ENCODE assay signal across 8 cellular contexts in the genomic region with DNA sequence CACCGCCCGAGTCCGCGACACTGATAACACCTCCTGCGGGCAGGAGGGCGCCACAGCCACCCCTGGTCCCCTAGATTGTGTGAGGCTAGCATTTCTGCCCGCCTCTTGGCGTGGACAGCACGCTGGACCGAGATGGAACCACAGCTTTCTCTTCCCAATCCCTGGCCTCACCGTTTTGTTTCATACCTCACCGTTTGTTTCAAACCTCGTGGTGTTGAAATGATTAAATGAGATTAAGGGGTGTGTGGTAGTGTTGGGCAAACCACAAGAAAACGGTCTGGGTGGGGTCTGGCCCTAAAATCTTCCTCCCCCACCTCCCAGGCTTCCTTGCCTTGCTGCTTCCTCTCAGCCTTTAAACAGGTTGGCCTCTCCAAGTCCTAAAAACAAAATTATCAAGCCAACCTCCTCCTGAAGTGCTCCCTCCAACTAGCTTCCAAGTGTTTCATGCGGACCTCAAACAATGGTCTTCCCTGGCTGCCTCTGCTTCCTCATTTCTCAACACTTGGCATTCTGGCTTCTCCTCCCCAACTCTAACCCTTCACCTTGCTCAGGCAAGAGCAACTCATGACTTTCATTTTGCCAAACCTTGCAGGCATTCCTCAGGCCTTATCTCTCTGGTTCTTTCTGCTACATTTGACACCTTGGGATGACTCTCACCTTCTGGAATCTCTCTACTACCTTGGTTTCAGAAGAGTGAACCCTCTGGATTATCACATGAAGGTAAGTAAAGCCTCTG. TPM values are rescaled to one million over a fixed set of nuclear protein-coding genes. Genes with fewer than 3 reads are reported as not detected.
DNase-seq lines count a peak whose midpoint lies in the region; ATAC-seq and TF ChIP-seq lines count a peak whose summit lies in the region.

No MANE protein-coding gene starts in this region.

- TF ChIP-seq POLR2A in upper lobe of left lung (IDR thresholded peaks at IDR 0.05): no peak

- H3K27me3 Mint-ChIP-seq in activated T-helper 17 cell treated with anti-CD3 and anti-CD28 coated beads, Interleukin-2, amount 50 U/mL, for 72 hours: no peaks in the 10 kb centered on the region

- TF ChIP-seq EP300 in upper lobe of left lung (IDR thresholded peaks at IDR 0.05): no peak

- intact Hi-C loops in heart right ventricle (cut with DNase I) (loop anchor here in 7 of 10 donors (5.0 to 10.0 kb wide), 4 partner anchors 84 to 94 kb away; no protein-coding TSS in a partner anchor), cardiac septum (cut with DNase I) (loop anchor here (5.0 kb wide), 1 partner anchor 84 kb away; no protein-coding TSS in a partner anchor)

- H3K4me3 Mint-ChIP-seq in activated T-helper 17 cell treated with anti-CD3 and anti-CD28 coated beads, Interleukin-2, amount 50 U/mL, for 72 hours: peak overlapping the region; percentile 74

- peak overlapping the region in 8 of 10 donors; percentile 80 to 96 (median 90) for H3K27ac ChIP-seq in heart right ventricle
- H3K27ac ChIP-seq in upper lobe of left lung: peak overlapping the region; percentile 42 to 95 (median 90)
- H3K27ac ChIP-seq in WERI-Rb-1: no peak overlapping the region

- peaks cover 5% of the 10 kb centered on the region for H3K9me3 Mint-ChIP-seq in activated T-helper 17 cell treated with anti-CD3 and anti-CD28 coated beads, Interleukin-2, amount 50 U/mL, for 72 hours

- peaks cover 70% of the 10 kb centered on the region for H3K36me3 Mint-ChIP-seq in activated T-helper 17 cell treated with anti-CD3 and anti-CD28 coated beads, Interleukin-2, amount 50 U/mL, for 72 hours (ENCODE audit: low read depth)

- no peak for ATAC-seq in heart right ventricle
- no peak for ATAC-seq in activated T-helper 17 cell treated with anti-CD3 and anti-CD28 coated beads, Interleukin-2, amount 50 U/mL, for 72 hours (replicated peaks)
- no peak for ATAC-seq in upper lobe of left lung (ENCODE audit: low FRiP score in 2 of 2)
- no peak for ATAC-seq in GM18861 (IDR thresholded peaks at IDR 0.05; ENCODE audit: unreplicated experiment)

- no peak for DNase-seq in heart right ventricle
- no peak for DNase-seq in cardiac septum (ENCODE audit: low spot score)
- peak; percentile 56 for DNase-seq in kidney glomerular epithelial cell (lab: John Stamatoyannopoulos, UW)
- no peak for DNase-seq in upper lobe of left lung
- DNase-seq in cerebellar nuclear complex (lab: John Stamatoyannopoulos, UW): no peak
- DNase-seq in WERI-Rb-1: no peak

- TF ChIP-seq CTCF in heart right ventricle (IDR thresholded peaks at IDR 0.05) (no peak), upper lobe of left lung (IDR thresholded peaks at IDR 0.05) (no peak), WERI-Rb-1 (IDR thresholded peaks at IDR 0.05; ENCODE audit: low read depth, low read length) (no peak)

- H3K27ac Mint-ChIP-seq in activated T-helper 17 cell treated with anti-CD3 and anti-CD28 coated beads, Interleukin-2, amount 50 U/mL, for 72 hours: peak overlapping the region; percentile 52

- H3K4me1 Mint-ChIP-seq in activated T-helper 17 cell treated with anti-CD3 and anti-CD28 coated beads, Interleukin-2, amount 50 U/mL, for 72 hours: peaks cover 33% of the 10 kb centered on the region

- peaks cover 0 to 73% (median 36%) of the 10 kb centered on the region in 9 donors for H3K4me1 ChIP-seq in heart right ventricle
- H3K4me1 ChIP-seq in upper lobe of left lung: peaks cover 21 to 49% (median 31%) of the 10 kb centered on the region in 4 donors

- H3K4me3 ChIP-seq in heart right ventricle (peak overlapping the region in 8 of 10 donors; percentile 63 to 87 (median 78)), upper lobe of left lung (peak overlapping the region in 3 of 4 donors; percentile 72 to 75 (median 72)), WERI-Rb-1 (ENCODE audit: low read depth, low read length) (no peak overlapping the region)

- 56 to 64% methylated on average over 15 of the region's 15 CpGs for WGBS in heart right ventricle, 2 donors
- WGBS in upper lobe of left lung, 2 donors: 39 to 58% methylated on average over 11 to 15 of the region's 15 CpGs

- peaks cover 0 to 17% (median 0%) of the 10 kb centered on the region in 9 donors for H3K36me3 ChIP-seq in heart right ventricle
- no peaks in the 10 kb centered on the region for H3K36me3 ChIP-seq in upper lobe of left lung
- no peaks in the 10 kb centered on the region for H3K36me3 ChIP-seq in WERI-Rb-1

- H3K27me3 ChIP-seq in heart right ventricle (no peaks in the 10 kb centered on the region), upper lobe of left lung (no peaks in the 10 kb centered on the region), WERI-Rb-1 (ENCODE audit: insufficient read depth, low read depth, severe bottlenecking) (no peaks in the 10 kb centered on the region)

- no peaks in the 10 kb centered on the region for H3K9me3 ChIP-seq in heart right ventricle
- no peaks in the 10 kb centered on the region for H3K9me3 ChIP-seq in upper lobe of left lung
- no peaks in the 10 kb centered on the region for H3K9me3 ChIP-seq in WERI-Rb-1 (ENCODE audit: severe bottlenecking)

RNA-seq across cellular contexts. Expression of a gene that starts 1.4 kb away (rescaled TPM):
- total RNA-seq in heart right ventricle: 100 to 1,000 TPM in 5 of 10 donors, 10 to 100 TPM in 5; 60.3 to 195 (median 109) TPM
- 10 to 100 TPM; 31.0 to 45.9 TPM for polyA plus RNA-seq in heart right ventricle
- 217 TPM for total RNA-seq in cardiac septum
- 100 to 1,000 TPM; 121 to 126 TPM for total RNA-seq in activated T-helper 17 cell treated with anti-CD3 and anti-CD28 coated beads, Interleukin-2, amount 50 U/mL, for 72 hours
- total RNA-seq in upper lobe of left lung: 100 to 1,000 TPM in 3 of 6 donors, 10 to 100 TPM in 3; 67.9 to 152 (median 94.6) TPM
